18 cellular contexts compared by ENCODE assay signal in genomic region chr7:114857605-114858004, GRCh38.
A peak's percentile ranks its signal among the peaks of the same experiment; 100 is the strongest.
DNase-seq lines count a peak whose midpoint lies in the region; ATAC-seq and TF ChIP-seq lines count a peak whose summit lies in the region.
"Had no signal": no experiment of that assay in that cellular context is flagged by ENCODE, and none has a peak within 500 bp of the region (broad histone marks: within the 10 kb centered on the region; RNA-seq: fewer than 3 reads in every experiment).

No MANE protein-coding gene starts in this region.

- no peak overlapping the region for H3K27ac ChIP-seq in mammary epithelial cell (ENCODE audit: insufficient read depth, low read depth, low read length)
- H3K27ac ChIP-seq: HL-60, RWPE1 had no signal

- no peaks in the 10 kb centered on the region for H3K9me3 ChIP-seq in mammary epithelial cell (replicated peaks; ENCODE audit: insufficient read depth, low read length)
- H3K9me3 ChIP-seq: MG63 had no signal

- intact Hi-C loops in mammary epithelial cell (cut with micrococcal nuclease) (no loop called here), MCF 10A (cut with micrococcal nuclease) (no loop called here)

- DNase-seq in mammary epithelial cell (peak; percentile 28), MCF 10A (ENCODE audit: unreplicated experiment) (no peak), glomerular visceral epithelial cell (ENCODE audit: extremely low spot score) (peak; percentile 20)
- DNase-seq in activated CD8-positive, alpha-beta memory T cell treated with anti-CD3 and anti-CD28 coated beads, Interleukin-2, amount 50 U/mL, for 4 hours, result no peak
- DNase-seq: CD4-positive, alpha-beta T cell; DMS79; KBM-7; MG63; NCI-H1417 treated with DMSO at 0.1 percent for 48 hours; NCI-H2081; NCI-H2227 treated with DMSO at 0.1 percent for 48 hours; NCI-H526 had no signal

- in situ Hi-C loops in mammary epithelial cell (cut with MboI; ENCODE audit: low sequenced_read_pairs in 2 of 2), result loop anchor here in 1 of 2 donors (25.0 kb wide), 1 partner anchor 830 kb away; no protein-coding TSS in a partner anchor

- H3K4me1 ChIP-seq in mammary epithelial cell (ENCODE audit: insufficient read depth, low read length), result peaks cover 11% of the 10 kb centered on the region

- no peak overlapping the region for H3K4me3 ChIP-seq in mammary epithelial cell (replicated peaks in 1 of 3; ENCODE audit: insufficient read depth in 1 of 3, low read depth in 2 of 3, low read length in 3 of 3)
- H3K4me3 ChIP-seq: GM23338, MG63 had no signal

- peak overlapping the region; percentile 1 for H2AFZ ChIP-seq in mammary epithelial cell (ENCODE audit: low read depth, low read length)
- H2AFZ ChIP-seq: GM23338 had no signal

- POLR2A ChIA-PET in MCF 10A (lab: Yijun Ruan, JAX), result no interaction called here

- H3K4me2 ChIP-seq in mammary epithelial cell (ENCODE audit: insufficient read depth, low read depth, low read length), result peak overlapping the region; percentile 0

- no peaks in the 10 kb centered on the region for H3K9me3 Mint-ChIP-seq in MCF 10A (ENCODE audit: unreplicated experiment)
- H3K9me3 Mint-ChIP-seq in activated T-helper 17 cell treated with anti-CD3 and anti-CD28 coated beads, Interleukin-2, amount 50 U/mL, for 72 hours, result no peaks in the 10 kb centered on the region
- H3K9me3 Mint-ChIP-seq: CD4-positive, alpha-beta T cell; GM23338 had no signal

- no peaks in the 10 kb centered on the region for H3K4me1 Mint-ChIP-seq in MCF 10A (ENCODE audit: insufficient read depth, unreplicated experiment)
- no peaks in the 10 kb centered on the region for H3K4me1 Mint-ChIP-seq in activated T-helper 17 cell treated with anti-CD3 and anti-CD28 coated beads, Interleukin-2, amount 50 U/mL, for 72 hours

- dilution Hi-C loops in mammary epithelial cell (cut with HindIII; ENCODE audit: low sequenced_read_pairs), result no loop called here

- WGBS in mammary epithelial cell (ENCODE audit: low coverage, missing lambda C conversion rate), result 83% methylated on average over 1 of the region's 1 CpG

- no peak overlapping the region for H3K4me3 Mint-ChIP-seq in MCF 10A (ENCODE audit: unreplicated experiment)
- no peak overlapping the region for H3K4me3 Mint-ChIP-seq in activated T-helper 17 cell treated with anti-CD3 and anti-CD28 coated beads, Interleukin-2, amount 50 U/mL, for 72 hours
- H3K4me3 Mint-ChIP-seq: CD4-positive, alpha-beta T cell; GM23338 had no signal

- no TSS peak for BruUV-seq in mammary epithelial cell (replicated peaks; lab: Mats Ljungman, UMichigan)
- BruUV-seq in MCF 10A (replicated peaks; lab: Mats Ljungman, UMichigan), result no TSS peak

- no peaks in the 10 kb centered on the region for H3K36me3 ChIP-seq in mammary epithelial cell (ENCODE audit: insufficient read depth, low read length)
- H3K36me3 ChIP-seq: MG63 had no signal

- no peaks in the 10 kb centered on the region for H4K20me1 ChIP-seq in mammary epithelial cell (ENCODE audit: insufficient read depth, low read length)

- no peak overlapping the region for H3K27ac Mint-ChIP-seq in MCF 10A (ENCODE audit: low read depth, unreplicated experiment)
- no peak overlapping the region for H3K27ac Mint-ChIP-seq in activated T-helper 17 cell treated with anti-CD3 and anti-CD28 coated beads, Interleukin-2, amount 50 U/mL, for 72 hours
- H3K27ac Mint-ChIP-seq: CD4-positive, alpha-beta T cell had no signal

- H3K79me2 ChIP-seq in mammary epithelial cell (ENCODE audit: insufficient read depth, low read length), result no peaks in the 10 kb centered on the region

- H3K36me3 Mint-ChIP-seq in MCF 10A (ENCODE audit: insufficient read depth, unreplicated experiment), result peaks cover 6% of the 10 kb centered on the region
- no peaks in the 10 kb centered on the region for H3K36me3 Mint-ChIP-seq in activated T-helper 17 cell treated with anti-CD3 and anti-CD28 coated beads, Interleukin-2, amount 50 U/mL, for 72 hours (ENCODE audit: low read depth)

- CTCF ChIA-PET in mammary epithelial cell (lab: Charles Lee; ENCODE audit: low non-redundant PET), result no interaction called here
- CTCF ChIA-PET in MCF 10A (lab: Yijun Ruan, JAX), result interaction anchor here (0.7 kb wide), 1 partner anchor 8 kb away, joined by 5 read pairs; no protein-coding TSS in a partner anchor

- peak; percentile 9 for ATAC-seq in activated T-helper 17 cell treated with anti-CD3 and anti-CD28 coated beads, Interleukin-2, amount 50 U/mL, for 72 hours (replicated peaks)
- ATAC-seq in HG03565 (IDR thresholded peaks at IDR 0.05; ENCODE audit: unreplicated experiment) (no peak), GM21576 (IDR thresholded peaks at IDR 0.05; ENCODE audit: unreplicated experiment) (no peak)
- ATAC-seq: GM23338 had no signal

- no peaks in the 10 kb centered on the region for H3K27me3 ChIP-seq in mammary epithelial cell (ENCODE audit: insufficient read depth, low read length)
- H3K27me3 ChIP-seq: MG63 had no signal

- H3K27me3 Mint-ChIP-seq in MCF 10A (ENCODE audit: insufficient read depth, unreplicated experiment), result no peaks in the 10 kb centered on the region
- H3K27me3 Mint-ChIP-seq in activated T-helper 17 cell treated with anti-CD3 and anti-CD28 coated beads, Interleukin-2, amount 50 U/mL, for 72 hours, result no peaks in the 10 kb centered on the region
- H3K27me3 Mint-ChIP-seq: CD4-positive, alpha-beta T cell had no signal

- no peak overlapping the region for H3K9ac ChIP-seq in mammary epithelial cell (ENCODE audit: insufficient read depth, low read length)

- TF ChIP-seq CTCF in mammary epithelial cell (conservative IDR thresholded peaks at IDR 0.05 in 1 of 2, IDR thresholded peaks at IDR 0.05 in 1 of 2; ENCODE audit: extremely low read depth in 1 of 2, insufficient read depth in 1 of 2, low read depth in 1 of 2, low read length in 2 of 2) (no peak), MCF 10A (IDR thresholded peaks at IDR 0.05; ENCODE audit: unreplicated experiment) (no peak)

Comparison
In these comparisons a context has a peak if more than half of its experiments do, and no peak if none do; other contexts are left out.
1. DNase-seq: peak in mammary epithelial cell (single experiment) and glomerular visceral epithelial cell (single experiment); none in MCF 10A (single experiment) and activated CD8-positive, alpha-beta memory T cell treated with anti-CD3 and anti-CD28 coated beads, Interleukin-2, amount 50 U/mL, for 4 hours (single experiment).